ENCODE assay signal across 1 cellular context in the genomic region with DNA sequence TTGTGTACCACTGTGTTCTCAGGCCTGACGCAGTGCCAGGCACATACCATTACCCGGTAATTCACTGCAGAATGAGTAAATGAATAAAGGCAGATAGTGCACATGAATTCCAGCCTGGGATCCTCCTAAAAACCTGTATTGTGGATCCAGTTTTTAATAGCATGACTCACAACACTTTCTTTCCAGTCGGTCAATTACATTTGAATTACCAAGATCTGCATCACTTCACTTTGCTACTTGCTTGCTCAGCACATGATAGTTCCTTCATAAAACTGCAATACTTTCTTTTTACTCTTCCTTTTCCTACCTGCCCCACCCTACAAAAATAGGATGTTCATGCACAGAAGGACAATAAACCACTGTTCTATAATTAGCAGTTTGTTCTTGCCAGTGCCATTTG.
TF ChIP-seq lines count a peak whose summit lies in the region.

No MANE protein-coding gene starts in this region.

TF ChIP-seq in HEK293, 187 proteins besides CTCF, POLR2A, EP300 and RAD21 (continued from another document and continues in another):
- TF ChIP-seq ZNF280D (tag by site-specific recombination; IDR thresholded peaks at IDR 0.05) = no peak
- TF ChIP-seq ZNF830 (tag by site-specific recombination; IDR thresholded peaks at IDR 0.05; ENCODE audit: low read depth) = no peak
- TF ChIP-seq TSHZ1 (tag by site-specific recombination; IDR thresholded peaks at IDR 0.05; ENCODE audit: borderline replicate concordance) = no peak
- TF ChIP-seq, protein P1, sequence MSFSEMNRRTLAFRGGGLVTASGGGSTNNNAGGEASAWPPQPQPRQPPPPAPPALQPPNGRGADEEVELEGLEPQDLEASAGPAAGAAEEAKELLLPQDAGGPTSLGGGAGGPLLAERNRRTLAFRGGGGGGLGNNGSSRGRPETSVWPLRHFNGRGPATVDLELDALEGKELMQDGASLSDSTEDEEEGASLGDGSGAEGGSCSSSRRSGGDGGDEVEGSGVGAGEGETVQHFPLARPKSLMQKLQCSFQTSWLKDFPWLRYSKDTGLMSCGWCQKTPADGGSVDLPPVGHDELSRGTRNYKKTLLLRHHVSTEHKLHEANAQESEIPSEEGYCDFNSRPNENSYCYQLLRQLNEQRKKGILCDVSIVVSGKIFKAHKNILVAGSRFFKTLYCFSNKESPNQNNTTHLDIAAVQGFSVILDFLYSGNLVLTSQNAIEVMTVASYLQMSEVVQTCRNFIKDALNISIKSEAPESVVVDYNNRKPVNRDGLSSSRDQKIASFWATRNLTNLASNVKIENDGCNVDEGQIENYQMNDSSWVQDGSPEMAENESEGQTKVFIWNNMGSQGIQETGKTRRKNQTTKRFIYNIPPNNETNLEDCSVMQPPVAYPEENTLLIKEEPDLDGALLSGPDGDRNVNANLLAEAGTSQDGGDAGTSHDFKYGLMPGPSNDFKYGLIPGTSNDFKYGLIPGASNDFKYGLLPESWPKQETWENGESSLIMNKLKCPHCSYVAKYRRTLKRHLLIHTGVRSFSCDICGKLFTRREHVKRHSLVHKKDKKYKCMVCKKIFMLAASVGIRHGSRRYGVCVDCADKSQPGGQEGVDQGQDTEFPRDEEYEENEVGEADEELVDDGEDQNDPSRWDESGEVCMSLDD (tag by site-specific recombination; IDR thresholded peaks at IDR 0.05) = no peak
- no peak for TF ChIP-seq ZNF654 (tag by site-specific recombination; IDR thresholded peaks at IDR 0.05; ENCODE audit: low read depth)
- TF ChIP-seq, protein P2, sequence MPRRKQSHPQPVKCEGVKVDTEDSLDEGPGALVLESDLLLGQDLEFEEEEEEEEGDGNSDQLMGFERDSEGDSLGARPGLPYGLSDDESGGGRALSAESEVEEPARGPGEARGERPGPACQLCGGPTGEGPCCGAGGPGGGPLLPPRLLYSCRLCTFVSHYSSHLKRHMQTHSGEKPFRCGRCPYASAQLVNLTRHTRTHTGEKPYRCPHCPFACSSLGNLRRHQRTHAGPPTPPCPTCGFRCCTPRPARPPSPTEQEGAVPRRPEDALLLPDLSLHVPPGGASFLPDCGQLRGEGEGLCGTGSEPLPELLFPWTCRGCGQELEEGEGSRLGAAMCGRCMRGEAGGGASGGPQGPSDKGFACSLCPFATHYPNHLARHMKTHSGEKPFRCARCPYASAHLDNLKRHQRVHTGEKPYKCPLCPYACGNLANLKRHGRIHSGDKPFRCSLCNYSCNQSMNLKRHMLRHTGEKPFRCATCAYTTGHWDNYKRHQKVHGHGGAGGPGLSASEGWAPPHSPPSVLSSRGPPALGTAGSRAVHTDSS (tag by site-specific recombination; IDR thresholded peaks at IDR 0.05) = no peak
- no peak for TF ChIP-seq BCL11A (tag by site-specific recombination; IDR thresholded peaks at IDR 0.05; ENCODE audit: low read depth)
- TF ChIP-seq ZNF521 (tag by site-specific recombination; IDR thresholded peaks at IDR 0.05) = no peak
- no peak for TF ChIP-seq ZNF202 (tag by site-specific recombination; IDR thresholded peaks at IDR 0.05; ENCODE audit: borderline replicate concordance)
- no peak for TF ChIP-seq ZNF16 (tag by site-specific recombination; IDR thresholded peaks at IDR 0.05; ENCODE audit: low read depth)
- no peak for TF ChIP-seq SCRT2 (tag by site-specific recombination; IDR thresholded peaks at IDR 0.05)
- TF ChIP-seq ZNF221 (tag by site-specific recombination; IDR thresholded peaks at IDR 0.05; ENCODE audit: borderline replicate concordance) = no peak
- no peak for TF ChIP-seq ZNF670 (tag by site-specific recombination; IDR thresholded peaks at IDR 0.05; ENCODE audit: low read depth)
- TF ChIP-seq ZFP69B (tag by site-specific recombination; IDR thresholded peaks at IDR 0.05) = no peak
- TF ChIP-seq ZNF426 (tag by site-specific recombination; IDR thresholded peaks at IDR 0.05) = no peak
- no peak for TF ChIP-seq ZNF623 (tag by site-specific recombination; IDR thresholded peaks at IDR 0.05)
- no peak for TF ChIP-seq ZNF214 (tag by site-specific recombination; IDR thresholded peaks at IDR 0.05; ENCODE audit: borderline replicate concordance)
- TF ChIP-seq ZNF350 (tag by site-specific recombination; IDR thresholded peaks at IDR 0.05) = no peak
- TF ChIP-seq ZNF704 (tag by site-specific recombination; IDR thresholded peaks at IDR 0.05) = no peak
- TF ChIP-seq KLF7 (tag by site-specific recombination; IDR thresholded peaks at IDR 0.05; ENCODE audit: borderline replicate concordance) = no peak
- TF ChIP-seq ZNF777 (tag by site-specific recombination; IDR thresholded peaks at IDR 0.05; ENCODE audit: borderline replicate concordance) = no peak
- TF ChIP-seq, protein P3, sequence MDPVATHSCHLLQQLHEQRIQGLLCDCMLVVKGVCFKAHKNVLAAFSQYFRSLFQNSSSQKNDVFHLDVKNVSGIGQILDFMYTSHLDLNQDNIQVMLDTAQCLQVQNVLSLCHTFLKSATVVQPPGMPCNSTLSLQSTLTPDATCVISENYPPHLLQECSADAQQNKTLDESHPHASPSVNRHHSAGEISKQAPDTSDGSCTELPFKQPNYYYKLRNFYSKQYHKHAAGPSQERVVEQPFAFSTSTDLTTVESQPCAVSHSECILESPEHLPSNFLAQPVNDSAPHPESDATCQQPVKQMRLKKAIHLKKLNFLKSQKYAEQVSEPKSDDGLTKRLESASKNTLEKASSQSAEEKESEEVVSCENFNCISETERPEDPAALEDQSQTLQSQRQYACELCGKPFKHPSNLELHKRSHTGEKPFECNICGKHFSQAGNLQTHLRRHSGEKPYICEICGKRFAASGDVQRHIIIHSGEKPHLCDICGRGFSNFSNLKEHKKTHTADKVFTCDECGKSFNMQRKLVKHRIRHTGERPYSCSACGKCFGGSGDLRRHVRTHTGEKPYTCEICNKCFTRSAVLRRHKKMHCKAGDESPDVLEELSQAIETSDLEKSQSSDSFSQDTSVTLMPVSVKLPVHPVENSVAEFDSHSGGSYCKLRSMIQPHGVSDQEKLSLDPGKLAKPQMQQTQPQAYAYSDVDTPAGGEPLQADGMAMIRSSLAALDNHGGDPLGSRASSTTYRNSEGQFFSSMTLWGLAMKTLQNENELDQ (tag by site-specific recombination; IDR thresholded peaks at IDR 0.05; ENCODE audit: low read depth) = no peak
- no peak for TF ChIP-seq SETDB1 (IDR thresholded peaks at IDR 0.05; ENCODE audit: insufficient read length, low read length)
- no peak for TF ChIP-seq ZIC2 (tag by site-specific recombination; IDR thresholded peaks at IDR 0.05)
- TF ChIP-seq MYNN (tag by site-specific recombination; IDR thresholded peaks at IDR 0.05; ENCODE audit: borderline replicate concordance) = no peak
- 0 out of 2 replicates have a peak, but pooled peaks have one; percentile 13 for TF ChIP-seq ZBTB20 (tag by site-specific recombination; IDR thresholded peaks at IDR 0.05)
- no peak for TF ChIP-seq ZNF629 (tag by site-specific recombination; IDR thresholded peaks at IDR 0.05)
- TF ChIP-seq KLF9 (tag by site-specific recombination; IDR thresholded peaks at IDR 0.05; ENCODE audit: low read depth) = no peak
- TF ChIP-seq, protein P4, sequence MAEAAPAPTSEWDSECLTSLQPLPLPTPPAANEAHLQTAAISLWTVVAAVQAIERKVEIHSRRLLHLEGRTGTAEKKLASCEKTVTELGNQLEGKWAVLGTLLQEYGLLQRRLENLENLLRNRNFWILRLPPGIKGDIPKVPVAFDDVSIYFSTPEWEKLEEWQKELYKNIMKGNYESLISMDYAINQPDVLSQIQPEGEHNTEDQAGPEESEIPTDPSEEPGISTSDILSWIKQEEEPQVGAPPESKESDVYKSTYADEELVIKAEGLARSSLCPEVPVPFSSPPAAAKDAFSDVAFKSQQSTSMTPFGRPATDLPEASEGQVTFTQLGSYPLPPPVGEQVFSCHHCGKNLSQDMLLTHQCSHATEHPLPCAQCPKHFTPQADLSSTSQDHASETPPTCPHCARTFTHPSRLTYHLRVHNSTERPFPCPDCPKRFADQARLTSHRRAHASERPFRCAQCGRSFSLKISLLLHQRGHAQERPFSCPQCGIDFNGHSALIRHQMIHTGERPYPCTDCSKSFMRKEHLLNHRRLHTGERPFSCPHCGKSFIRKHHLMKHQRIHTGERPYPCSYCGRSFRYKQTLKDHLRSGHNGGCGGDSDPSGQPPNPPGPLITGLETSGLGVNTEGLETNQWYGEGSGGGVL (tag by site-specific recombination; IDR thresholded peaks at IDR 0.05) = no peak
- TF ChIP-seq, protein P5, sequence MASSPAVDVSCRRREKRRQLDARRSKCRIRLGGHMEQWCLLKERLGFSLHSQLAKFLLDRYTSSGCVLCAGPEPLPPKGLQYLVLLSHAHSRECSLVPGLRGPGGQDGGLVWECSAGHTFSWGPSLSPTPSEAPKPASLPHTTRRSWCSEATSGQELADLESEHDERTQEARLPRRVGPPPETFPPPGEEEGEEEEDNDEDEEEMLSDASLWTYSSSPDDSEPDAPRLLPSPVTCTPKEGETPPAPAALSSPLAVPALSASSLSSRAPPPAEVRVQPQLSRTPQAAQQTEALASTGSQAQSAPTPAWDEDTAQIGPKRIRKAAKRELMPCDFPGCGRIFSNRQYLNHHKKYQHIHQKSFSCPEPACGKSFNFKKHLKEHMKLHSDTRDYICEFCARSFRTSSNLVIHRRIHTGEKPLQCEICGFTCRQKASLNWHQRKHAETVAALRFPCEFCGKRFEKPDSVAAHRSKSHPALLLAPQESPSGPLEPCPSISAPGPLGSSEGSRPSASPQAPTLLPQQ (tag by site-specific recombination; IDR thresholded peaks at IDR 0.05) = no peak
- TF ChIP-seq ZNF274 (IDR thresholded peaks at IDR 0.05; ENCODE audit: low read length) = no peak
- no peak for TF ChIP-seq ZNF274 (tag by site-specific recombination; IDR thresholded peaks at IDR 0.05; ENCODE audit: borderline replicate concordance)
- no peak for TF ChIP-seq ZNF530 (tag by site-specific recombination; IDR thresholded peaks at IDR 0.05; ENCODE audit: low read depth)
- TF ChIP-seq PRDM1 (tag by site-specific recombination; IDR thresholded peaks at IDR 0.05) = peak; percentile 52; the same call in 1 of the 2 replicates
- TF ChIP-seq SP7 (tag by site-specific recombination; IDR thresholded peaks at IDR 0.05) = peak; percentile 71; the same call in 1 of the 2 replicates
- TF ChIP-seq EGR2 (tag by site-specific recombination; IDR thresholded peaks at IDR 0.05; ENCODE audit: low read depth) = no peak
- TF ChIP-seq GLI4 (tag by site-specific recombination; IDR thresholded peaks at IDR 0.05) = no peak
- 0 out of 2 replicates have a peak, but pooled peaks have one; percentile 13 for TF ChIP-seq PRDM6 (tag by site-specific recombination; IDR thresholded peaks at IDR 0.05)
- no peak for TF ChIP-seq ZNF114 (tag by site-specific recombination; IDR thresholded peaks at IDR 0.05)
